8 cellular contexts compared by ENCODE assay signal in the genomic region with DNA sequence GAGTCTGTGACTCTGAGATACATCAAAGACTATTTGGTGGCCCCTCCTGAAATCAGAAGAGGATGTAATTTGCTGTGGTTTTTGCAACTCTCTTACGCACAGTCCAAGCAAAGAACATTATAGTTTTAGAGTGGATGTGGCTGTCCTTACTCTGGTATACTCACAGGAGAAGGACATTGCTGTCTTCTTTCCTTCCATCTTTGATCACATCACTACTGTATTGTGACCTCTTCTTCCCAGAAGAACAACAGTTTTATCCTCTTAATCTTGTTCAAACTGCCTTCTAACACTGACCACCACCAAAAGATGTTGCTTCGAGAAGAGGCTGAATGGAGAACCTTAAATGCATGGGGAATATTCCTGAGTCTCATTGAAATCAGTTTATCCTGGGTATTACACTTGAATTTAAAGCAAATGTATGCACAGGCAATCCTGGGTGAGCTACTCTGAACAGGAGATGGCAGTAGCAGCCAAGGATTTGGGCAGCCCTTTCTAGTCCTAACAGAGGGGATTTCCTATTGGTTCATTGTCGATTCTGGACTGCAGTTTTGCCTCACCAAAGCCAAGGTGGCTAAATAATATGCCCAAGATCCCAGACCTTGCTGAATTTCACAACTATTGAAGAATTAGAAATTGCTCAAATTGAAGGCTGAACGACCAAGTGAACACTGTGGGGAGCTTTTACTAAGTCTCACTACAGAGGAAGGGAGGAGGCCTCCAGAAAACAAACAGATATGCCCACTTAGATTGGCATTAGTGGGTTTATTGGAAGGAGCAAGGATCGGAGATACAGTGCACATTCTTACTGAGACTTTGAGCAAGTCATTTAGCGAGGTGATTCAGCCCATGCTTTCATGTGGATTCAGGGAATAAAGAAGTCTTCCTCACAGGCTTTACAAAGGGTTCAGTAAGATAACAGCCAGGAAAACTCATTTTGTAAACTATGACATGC.
DNase-seq lines count a peak whose midpoint lies in the region; ATAC-seq and TF ChIP-seq lines count a peak whose summit lies in the region.

No MANE protein-coding gene starts in this region.

- in situ Hi-C loops in mammary epithelial cell (cut with MboI; ENCODE audit: low sequenced_read_pairs in 2 of 2) = loop anchor here in 1 of 2 donors (10.0 to 25.0 kb wide), 3 partner anchors 129 to 867 kb away; no protein-coding TSS in a partner anchor

- H3K9me3 ChIP-seq in mammary epithelial cell (replicated peaks; ENCODE audit: insufficient read depth, low read length) (no peaks in the 10 kb centered on the region), left lung (no peaks in the 10 kb centered on the region), uterus (no peaks in the 10 kb centered on the region)

- H3K79me2 ChIP-seq in mammary epithelial cell (ENCODE audit: insufficient read depth, low read length) = no peaks in the 10 kb centered on the region

- no peak for TF ChIP-seq POLR2A in uterus (IDR thresholded peaks at IDR 0.05)

- TF ChIP-seq CTCF in mammary epithelial cell (conservative IDR thresholded peaks at IDR 0.05 in 1 of 2, IDR thresholded peaks at IDR 0.05 in 1 of 2; ENCODE audit: extremely low read depth in 1 of 2, insufficient read depth in 1 of 2, low read depth in 1 of 2, low read length in 2 of 2) (peak; percentile 83 to 90), left lung (IDR thresholded peaks at IDR 0.05) (peak; percentile 40 to 54), uterus (IDR thresholded peaks at IDR 0.05) (peak; percentile 63 to 75 (median 69))

- no peaks in the 10 kb centered on the region for H3K9me3 Mint-ChIP-seq in activated CD8-positive, alpha-beta memory T cell treated with anti-CD3 and anti-CD28 coated beads, Interleukin-2, amount 10 ng/mL, durations not matched to agents 7 days and 5 days (ENCODE audit: low read depth)

- CTCF ChIA-PET in mammary epithelial cell (lab: Charles Lee; ENCODE audit: low non-redundant PET) = interaction anchor here (0.6 to 1.2 kb wide), 2 partner anchors 140 to 856 kb away, joined by 3 to 6 read pairs; no protein-coding TSS in a partner anchor
- CTCF ChIA-PET in activated CD8-positive, alpha-beta memory T cell treated with anti-CD3 and anti-CD28 coated beads, Interleukin-2, amount 10 ng/mL, durations not matched to agents 7 days and 5 days (lab: Charles Lee) = no interaction called here

- H3K4me1 ChIP-seq in mammary epithelial cell (ENCODE audit: insufficient read depth, low read length) (peaks cover 38% of the 10 kb centered on the region), left lung (no peaks in the 10 kb centered on the region), uterus (no peaks in the 10 kb centered on the region)

- DNase-seq in AML-193 (lab: John Stamatoyannopoulos, UW) = peak; percentile 31 to 47
- DNase-seq in NCI-H2227 (lab: John Stamatoyannopoulos, UW; ENCODE audit: unreplicated experiment) = peak; percentile 79
- DNase-seq in mammary epithelial cell = peak; percentile 81
- peak in 1 of 2 donors; percentile 44 for DNase-seq in left lung
- peak; percentile 56 to 61 for DNase-seq in uterus
- DNase-seq in activated CD8-positive, alpha-beta memory T cell treated with anti-CD3 and anti-CD28 coated beads, Interleukin-2, amount 10 ng/mL, durations not matched to agents 7 days and 5 days = no peak

- H3K4me3 Mint-ChIP-seq in activated CD8-positive, alpha-beta memory T cell treated with anti-CD3 and anti-CD28 coated beads, Interleukin-2, amount 10 ng/mL, durations not matched to agents 7 days and 5 days = no peak overlapping the region

- H3K36me3 ChIP-seq in mammary epithelial cell (ENCODE audit: insufficient read depth, low read length) (no peaks in the 10 kb centered on the region), left lung (no peaks in the 10 kb centered on the region), uterus (no peaks in the 10 kb centered on the region)

- 53% methylated on average over 4 of the region's 6 CpGs for WGBS in mammary epithelial cell (ENCODE audit: low coverage, missing lambda C conversion rate)

- H3K27ac Mint-ChIP-seq in activated CD8-positive, alpha-beta memory T cell treated with anti-CD3 and anti-CD28 coated beads, Interleukin-2, amount 10 ng/mL, durations not matched to agents 7 days and 5 days = no peak overlapping the region

- H2AFZ ChIP-seq in mammary epithelial cell (ENCODE audit: low read depth, low read length) = peak overlapping the region; percentile 77

- ATAC-seq in GM18520 (IDR thresholded peaks at IDR 0.05; ENCODE audit: unreplicated experiment) (peak; percentile 76), HG02981 (IDR thresholded peaks at IDR 0.05; ENCODE audit: unreplicated experiment) (peak; percentile 86), left lung (peak; percentile 94)
- ATAC-seq in activated CD8-positive, alpha-beta memory T cell treated with anti-CD3 and anti-CD28 coated beads, Interleukin-2, amount 10 ng/mL, durations not matched to agents 7 days and 5 days = no peak

- dilution Hi-C loops in mammary epithelial cell (cut with HindIII; ENCODE audit: low sequenced_read_pairs) = no loop called here

- intact Hi-C loops in mammary epithelial cell (cut with micrococcal nuclease) (loop anchor here (1.0 to 2.0 kb wide), 6 partner anchors 139 to 861 kb away; a partner anchor contains a TSS), left lung (cut with DNase I) (loop anchor here in 1 of 2 donors (10.0 kb wide), 1 partner anchor 867 kb away; no protein-coding TSS in a partner anchor), uterus (cut with DNase I; ENCODE audit: low total_unique reads) (no loop called here)

- H3K27me3 ChIP-seq in mammary epithelial cell (ENCODE audit: insufficient read depth, low read length) (no peaks in the 10 kb centered on the region), left lung (no peaks in the 10 kb centered on the region), uterus (no peaks in the 10 kb centered on the region)

- H3K27ac ChIP-seq in mammary epithelial cell (ENCODE audit: insufficient read depth, low read depth, low read length) = peak overlapping the region; percentile 20
- H3K27ac ChIP-seq in left lung = no peak overlapping the region
- peak overlapping the region; percentile 77 to 89 for H3K27ac ChIP-seq in uterus

- no peak overlapping the region for H3K9ac ChIP-seq in mammary epithelial cell (ENCODE audit: insufficient read depth, low read length)

- no peaks in the 10 kb centered on the region for H4K20me1 ChIP-seq in mammary epithelial cell (ENCODE audit: insufficient read depth, low read length)

- H3K4me3 ChIP-seq in mammary epithelial cell (replicated peaks in 1 of 3; ENCODE audit: insufficient read depth in 1 of 3, low read depth in 2 of 3, low read length in 3 of 3) (no peak overlapping the region), left lung (no peak overlapping the region), uterus (no peak overlapping the region)

- H3K36me3 Mint-ChIP-seq in activated CD8-positive, alpha-beta memory T cell treated with anti-CD3 and anti-CD28 coated beads, Interleukin-2, amount 10 ng/mL, durations not matched to agents 7 days and 5 days = no peaks in the 10 kb centered on the region

- H3K4me1 Mint-ChIP-seq in activated CD8-positive, alpha-beta memory T cell treated with anti-CD3 and anti-CD28 coated beads, Interleukin-2, amount 10 ng/mL, durations not matched to agents 7 days and 5 days = no peaks in the 10 kb centered on the region

- no peak overlapping the region for H3K4me2 ChIP-seq in mammary epithelial cell (ENCODE audit: insufficient read depth, low read depth, low read length)

- H3K27me3 Mint-ChIP-seq in activated CD8-positive, alpha-beta memory T cell treated with anti-CD3 and anti-CD28 coated beads, Interleukin-2, amount 10 ng/mL, durations not matched to agents 7 days and 5 days = no peaks in the 10 kb centered on the region

- no TSS peak for BruUV-seq in mammary epithelial cell (replicated peaks; lab: Mats Ljungman, UMichigan)

Comparison
In these comparisons a context has a peak if more than half of its experiments do, and no peak if none do; other contexts are left out.
1. H3K27ac ChIP-seq: peak in mammary epithelial cell (single experiment) and uterus (2 of 2); none in left lung (0 of 2).
2. Peak in every context shown above with its lines, with median percentiles within 50 percentile points of each other: CTCF ChIP-seq.